ENCODE assay signal across 24 cellular contexts in genomic region chr4:6137027-6137746, GRCh38.
DNase-seq lines count a peak whose midpoint lies in the region; ATAC-seq and TF ChIP-seq lines count a peak whose summit lies in the region.
"Had no signal": no experiment of that assay in that cellular context is flagged by ENCODE, and none has a peak within 500 bp of the region (broad histone marks: within the 10 kb centered on the region; RNA-seq: fewer than 3 reads in every experiment).

No MANE protein-coding gene starts in this region.

- H3K4me1 ChIP-seq in HEK293 (ENCODE audit: control insufficient read depth, insufficient read depth, low read length): no peaks in the 10 kb centered on the region
- H3K4me1 ChIP-seq: A549 had no signal

- no peaks in the 10 kb centered on the region for H3K9me3 ChIP-seq in HEK293 (ENCODE audit: control insufficient read depth, insufficient read depth, low read depth, low read length)
- H3K9me3 ChIP-seq: A549 had no signal

- DNase-seq in ELF-1 (ENCODE audit: low read depth, low spot score) (peak; percentile 34), iPS-NIHi7 (ENCODE audit: extremely low spot score) (peak; percentile 54), dedifferentiated amniotic fluid mesenchymal stem cell (ENCODE audit: extremely low spot score) (no peak), retina (no peak)
- no peak for DNase-seq in activated naive CD8-positive, alpha-beta T cell treated with anti-CD3 and anti-CD28 coated beads, Interleukin-2, amount 50 U/mL, for 24 hours
- DNase-seq: AML-193, DMS53, GM23248, HCEC 1CT, Kasumi-1, NCI-H1092 treated with DMSO at 0.1 percent for 48 hours, NCI-H1436, NCI-H187 treated with DMSO at 0.1 percent for 48 hours, NCI-H2171 treated with DMSO at 0.1 percent for 48 hours, NCI-H524, NCI-H774 had no signal

- POLR2A ChIA-PET in HEK293 (lab: Yijun Ruan, JAX): no interaction called here

- H3K36me3 Mint-ChIP-seq in activated naive CD8-positive, alpha-beta T cell treated with anti-CD3 and anti-CD28 coated beads, Interleukin-2, amount 50 U/mL, for 24 hours (ENCODE audit: low read depth): no peaks in the 10 kb centered on the region

- peaks cover 6% of the 10 kb centered on the region for H3K4me1 Mint-ChIP-seq in activated naive CD8-positive, alpha-beta T cell treated with anti-CD3 and anti-CD28 coated beads, Interleukin-2, amount 50 U/mL, for 24 hours

- H3K36me3 ChIP-seq in HEK293 (ENCODE audit: control insufficient read depth in 2 of 2, insufficient read depth in 1 of 2, low read length in 2 of 2): no peaks in the 10 kb centered on the region
- H3K36me3 ChIP-seq: BLaER1 treated with 17β-estradiol and CSF1 and Interleukin-3, amounts not matched to agents 10 nM and 100 nM had no signal

- no peaks in the 10 kb centered on the region for H3K9me3 Mint-ChIP-seq in activated naive CD8-positive, alpha-beta T cell treated with anti-CD3 and anti-CD28 coated beads, Interleukin-2, amount 50 U/mL, for 24 hours
- H3K9me3 Mint-ChIP-seq: CD4-positive, alpha-beta T cell had no signal

- TF ChIP-seq CTCF in HEK293 (tag by site-specific recombination; IDR thresholded peaks at IDR 0.05): no peak

- H3K27me3 Mint-ChIP-seq in activated naive CD8-positive, alpha-beta T cell treated with anti-CD3 and anti-CD28 coated beads, Interleukin-2, amount 50 U/mL, for 24 hours: no peaks in the 10 kb centered on the region
- H3K27me3 Mint-ChIP-seq: CD4-positive, alpha-beta T cell had no signal

- H3K4me3 Mint-ChIP-seq in activated naive CD8-positive, alpha-beta T cell treated with anti-CD3 and anti-CD28 coated beads, Interleukin-2, amount 50 U/mL, for 24 hours: no peak overlapping the region
- H3K4me3 Mint-ChIP-seq: CD4-positive, alpha-beta T cell had no signal

- H3K4me3 ChIP-seq in HEK293 (ENCODE audit: low read depth, low read length): no peak overlapping the region
- H3K4me3 ChIP-seq: A549; BLaER1 treated with 17β-estradiol and CSF1 and Interleukin-3, amounts not matched to agents 10 nM and 100 nM; GM23248; K562 had no signal

- CTCF ChIA-PET in HEK293 (lab: Yijun Ruan, JAX): interaction anchor here (0.6 kb wide), 1 partner anchor 139 kb away, joined by 6 read pairs; no protein-coding TSS in a partner anchor

- ATAC-seq in activated naive CD8-positive, alpha-beta T cell treated with anti-CD3 and anti-CD28 coated beads, Interleukin-2, amount 50 U/mL, for 24 hours: no peak
- ATAC-seq in HG03432 (IDR thresholded peaks at IDR 0.05; ENCODE audit: unreplicated experiment): no peak
- ATAC-seq: A549, K562 had no signal

- no peak overlapping the region for H3K27ac Mint-ChIP-seq in activated naive CD8-positive, alpha-beta T cell treated with anti-CD3 and anti-CD28 coated beads, Interleukin-2, amount 50 U/mL, for 24 hours
- H3K27ac Mint-ChIP-seq: CD4-positive, alpha-beta T cell had no signal

- H3K27ac ChIP-seq in HEK293 (ENCODE audit: extremely low read depth, low read depth, low read length): no peak overlapping the region
- peak overlapping the region; percentile 1 for H3K27ac ChIP-seq in angular gyrus (ENCODE audit: low read depth, low read length)
- H3K27ac ChIP-seq: A549; BLaER1 treated with 17β-estradiol and CSF1 and Interleukin-3, amounts not matched to agents 10 nM and 100 nM; GM23248; HL-60 had no signal

TF ChIP-seq in HEK293, 187 proteins besides CTCF, POLR2A, EP300 and RAD21:
- TF ChIP-seq ZEB2 (tag by site-specific recombination; IDR thresholded peaks at IDR 0.05) (no peak), TSHZ1 (tag by site-specific recombination; IDR thresholded peaks at IDR 0.05; ENCODE audit: borderline replicate concordance) (no peak), ZSCAN23 (tag by site-specific recombination; IDR thresholded peaks at IDR 0.05) (no peak), ZNF76 (tag by site-specific recombination; IDR thresholded peaks at IDR 0.05; ENCODE audit: borderline replicate concordance, low read depth) (no peak), ZNF530 (tag by site-specific recombination; IDR thresholded peaks at IDR 0.05; ENCODE audit: low read depth) (no peak), EGR2 (tag by site-specific recombination; IDR thresholded peaks at IDR 0.05; ENCODE audit: low read depth) (0 out of 2 replicates have a peak, but pooled peaks have one; percentile 10), ZNF513 (tag by site-specific recombination; IDR thresholded peaks at IDR 0.05) (no peak), ZNF610 (tag by site-specific recombination; IDR thresholded peaks at IDR 0.05; ENCODE audit: borderline replicate concordance) (no peak)

Comparison
In these comparisons a context has a peak if more than half of its experiments do, and no peak if none do; other contexts are left out.
1. DNase-seq: peak in ELF-1 (single experiment) and iPS-NIHi7 (single experiment); none in dedifferentiated amniotic fluid mesenchymal stem cell (single experiment), activated naive CD8-positive, alpha-beta T cell treated with anti-CD3 and anti-CD28 coated beads, Interleukin-2, amount 50 U/mL, for 24 hours (single experiment) and retina (single experiment).